Comparison of ENCODE assay signal across 37 cellular contexts in the genomic region with DNA sequence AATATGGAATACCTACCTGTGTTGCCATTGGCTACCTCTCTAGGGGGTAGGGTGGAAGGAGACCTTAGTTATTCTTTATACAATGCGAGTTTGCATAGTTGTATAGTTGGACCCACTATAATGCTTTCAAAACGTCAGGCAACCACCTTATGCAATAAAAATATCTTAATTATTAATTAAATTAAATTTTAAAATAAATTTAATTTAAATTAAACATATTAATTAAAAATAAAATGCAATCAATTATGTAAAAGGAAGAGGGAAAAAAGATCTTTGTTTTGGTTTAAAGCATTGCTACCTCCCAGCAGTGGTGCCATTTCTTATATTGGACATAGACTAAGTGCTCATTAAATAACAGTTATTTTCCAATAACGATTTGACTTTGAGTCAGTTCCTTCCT. TPM values are rescaled to one million over a fixed set of nuclear protein-coding genes. Genes with fewer than 3 reads are reported as not detected.
"Had no signal": no experiment of that assay in that cellular context is flagged by ENCODE, and none has a peak within 500 bp of the region (broad histone marks: within the 10 kb centered on the region; RNA-seq: fewer than 3 reads in every experiment).

No MANE protein-coding gene starts in this region.

- H3K4me3 ChIP-seq: MG63 had no signal

- H3K36me3 ChIP-seq: MG63 had no signal

- H3K4me2 ChIP-seq: KMS-11 had no signal

- H3K9ac ChIP-seq: KMS-11 had no signal

- H3K9me3 ChIP-seq: MG63 had no signal

- H3K27ac ChIP-seq: KMS-11 had no signal

- H3K27me3 ChIP-seq: MG63 had no signal

- DNase-seq: Karpas-422, Kasumi-1, MG63, MV-4-11, NCI-H1048, NCI-H1092, NCI-H1092 treated with DMSO at 0.1 percent for 48 hours, NCI-H1105, NCI-H1105 treated with DMSO at 0.1 percent for 48 hours, NCI-H1417, NCI-H1417 treated with DMSO at 0.1 percent for 48 hours, NCI-H1436, NCI-H1436 treated with DMSO at 0.1 percent for 48 hours, NCI-H146, NCI-H1694, NCI-H1694 treated with DMSO at 0.1 percent for 48 hours, NCI-H187, NCI-H187 treated with DMSO at 0.1 percent for 48 hours, NCI-H1930, NCI-H2029, NCI-H2029 treated with DMSO at 0.1 percent for 48 hours, NCI-H2081, NCI-H2081 treated with DMSO at 0.1 percent for 48 hours, NCI-H2107, NCI-H2171, NCI-H2171 treated with DMSO at 0.1 percent for 48 hours, NCI-H2227 treated with DMSO at 0.1 percent for 48 hours, NCI-H226, NCI-H345, NCI-H446, NCI-H446 treated with DMSO at 0.1 percent for 48 hours, NCI-H510A, NCI-H510A treated with DMSO at 0.1 percent for 48 hours had no signal

RNA-seq across cellular contexts. Expression of gene GPA33, which starts 22.3 kb away (rescaled TPM):
- total RNA-seq: LHCN-M2, MCF 10A, NCI-H460 had no signal

RNA-seq across cellular contexts. Expression of gene STYXL2, which starts 26.0 kb away (rescaled TPM):
- total RNA-seq: MCF 10A, NCI-H460 had no signal
